In genomic region chr19:48446579-48446978, GRCh38 we compare ENCODE assay signal across 8 cellular contexts. TPM values are rescaled to one million over a fixed set of nuclear protein-coding genes. Genes with fewer than 3 reads are reported as not detected.
DNase-seq lines count a peak whose midpoint lies in the region; ATAC-seq and TF ChIP-seq lines count a peak whose summit lies in the region.

No MANE protein-coding gene starts in this region.

- no peak overlapping the region for H2BK15ac ChIP-seq in IMR-90 (ENCODE audit: low read depth, low read length)

- H3K56ac ChIP-seq in IMR-90 (ENCODE audit: extremely low read depth, insufficient read depth, low read length), result no peak overlapping the region

- H3K9me3 ChIP-seq in A673 (ENCODE audit: low read depth, low read length, poor library complexity, severe bottlenecking) (no peaks in the 10 kb centered on the region), IMR-90 (ENCODE audit: control insufficient read depth, insufficient read depth, low read length) (no peaks in the 10 kb centered on the region), muscle layer of colon (ENCODE audit: low read length) (no peaks in the 10 kb centered on the region)

- peak overlapping the region; percentile 89 for H3K27ac ChIP-seq in A673 (ENCODE audit: low read depth, low read length, poor library complexity, severe bottlenecking)
- H3K27ac ChIP-seq in IMR-90 (ENCODE audit: insufficient read depth, low read length), result peak overlapping the region; percentile 77; the same call in 1 of the 2 replicates
- no peak overlapping the region for H3K27ac ChIP-seq in muscle layer of colon (ENCODE audit: low read depth, low read length)

- H2BK120ac ChIP-seq in IMR-90 (ENCODE audit: low read depth, low read length), result no peak overlapping the region

- H2BK20ac ChIP-seq in IMR-90 (ENCODE audit: low read depth, low read length), result no peak overlapping the region

- in situ Hi-C loops in IMR-90 (cut with MboI; ENCODE audit: low sequenced_read_pairs), result no loop called here

- no CpG with 5 or more reads among the region's 7 CpGs for WGBS in IMR-90 (ENCODE audit: extremely low coverage in 2 of 2, insufficient read length in 1 of 2), 2 experiments

- H3K27me3 ChIP-seq in A673 (replicated peaks; ENCODE audit: insufficient read depth, low read depth, low read length, poor library complexity) (no peaks in the 10 kb centered on the region), IMR-90 (ENCODE audit: control insufficient read depth, insufficient read depth, low read length) (peaks cover 16% of the 10 kb centered on the region), muscle layer of colon (ENCODE audit: control insufficient read depth in 1 of 2, insufficient read depth in 2 of 2, low read length in 2 of 2) (peaks cover 15 to 20% of the 10 kb centered on the region in 2 donors)

- peak overlapping the region; percentile 12 to 94; a peak in 2 of 4 replicates for H4K8ac ChIP-seq in IMR-90 (ENCODE audit: low read depth in 2 of 2, low read length in 2 of 2)

- H2AFZ ChIP-seq in IMR-90 (replicated peaks; ENCODE audit: low read length, poor library complexity), result no peak overlapping the region

- 0 out of 2 replicates have a peak overlapping the region, but pooled peaks have one; percentile 14 for H3K23ac ChIP-seq in IMR-90 (ENCODE audit: low read depth, low read length)

- POLR2A ChIA-PET in A673 (lab: Charles Lee; ENCODE audit: low non-redundant PET) (no interaction called here), IMR-90 (lab: Charles Lee; ENCODE audit: unreplicated experiment) (no interaction called here)

- DNase-seq in A673 (ENCODE audit: low spot score) (no peak), IMR-90 (no peak), cardiac fibroblast (ENCODE audit: low read depth in 2 of 2) (no peak), SW 1271 (lab: John Stamatoyannopoulos, UW) (no peak), 8988T (no peak), LoVo (ENCODE audit: low spot score) (no peak), medulla oblongata (ENCODE audit: extremely low spot score) (no peak)

- H3K36me3 ChIP-seq in A673 (ENCODE audit: insufficient read depth, low read length, poor library complexity, severe bottlenecking) (peaks cover 48% of the 10 kb centered on the region), IMR-90 (ENCODE audit: control insufficient read depth, insufficient read depth, low read length) (peaks cover 21% of the 10 kb centered on the region), muscle layer of colon (ENCODE audit: insufficient read depth, low read length) (peaks cover 32% of the 10 kb centered on the region)

- TF ChIP-seq CTCF in A673 (conservative IDR thresholded peaks at IDR 0.05; ENCODE audit: low read depth, low read length) (no peak), IMR-90 (conservative IDR thresholded peaks at IDR 0.05; ENCODE audit: low read depth, low read length) (no peak), cardiac fibroblast (IDR thresholded peaks at IDR 0.05; ENCODE audit: low read depth, low read length) (no peak)

- H3K4ac ChIP-seq in IMR-90 (ENCODE audit: low read depth, low read length), result peak overlapping the region; percentile 58; the same call in 1 of the 2 replicates

- H3K18ac ChIP-seq in IMR-90 (ENCODE audit: low read depth, low read length), result no peak overlapping the region

- H4K20me1 ChIP-seq in IMR-90 (ENCODE audit: insufficient read depth, low read length), result no peaks in the 10 kb centered on the region

- BruUV-seq in A673 (replicated peaks; lab: Mats Ljungman, UMichigan) (no TSS peak), IMR-90 (replicated peaks; lab: Mats Ljungman, UMichigan) (TSS peak; percentile 63)

- H2BK5ac ChIP-seq in IMR-90 (ENCODE audit: low read depth, low read length, poor library complexity, severe bottlenecking), result no peak overlapping the region

- peak overlapping the region; percentile 94 for H3K4me3 ChIP-seq in A673 (ENCODE audit: low read depth, low read length, poor library complexity, severe bottlenecking)
- H3K4me3 ChIP-seq in IMR-90 (ENCODE audit: insufficient read depth, low read depth, low read length), result peak overlapping the region; percentile 53
- peak overlapping the region; percentile 85 to 99 for H3K4me3 ChIP-seq in cardiac fibroblast (replicated peaks in 1 of 2; ENCODE audit: low read depth in 2 of 2, low read length in 2 of 2)
- peak overlapping the region; percentile 76 to 97 for H3K4me3 ChIP-seq in muscle layer of colon (ENCODE audit: low read depth in 1 of 2, low read length in 2 of 2)

- H2AK9ac ChIP-seq in IMR-90 (replicated peaks; ENCODE audit: low read depth, low read length, poor library complexity), result peak overlapping the region; percentile 95

- H3K79me1 ChIP-seq in IMR-90 (ENCODE audit: low read depth in 1 of 2, low read length in 2 of 2), result peaks cover 7 to 24% of the 10 kb centered on the region in 2 experiments

- no peak for ATAC-seq in IMR-90 (ENCODE audit: low read depth)

- H2AK5ac ChIP-seq in IMR-90 (ENCODE audit: low read depth, low read length), result 0 out of 2 replicates have a peak overlapping the region, but pooled peaks have one; percentile 69

- CTCF ChIA-PET in A673 (lab: Charles Lee), result interaction anchor here (0.6 kb wide), 1 partner anchor 1098 kb away, joined by 4 read pairs; the partner anchor contains the start of gene DHX34
- CTCF ChIA-PET in IMR-90 (lab: Yijun Ruan, JAX), result interaction anchor here (0.6 kb wide), 1 partner anchor 58 kb away, joined by 5 read pairs; no protein-coding TSS in a partner anchor

- H3K4me1 ChIP-seq in A673 (ENCODE audit: insufficient read depth, low read length, poor library complexity, severe bottlenecking) (peaks cover 13% of the 10 kb centered on the region), IMR-90 (ENCODE audit: control insufficient read depth, insufficient read depth, low read length) (peaks cover 8% of the 10 kb centered on the region), muscle layer of colon (ENCODE audit: insufficient read depth, low read length) (peaks cover 20% of the 10 kb centered on the region)

- H4K5ac ChIP-seq in IMR-90 (ENCODE audit: low read depth, low read length), result 0 out of 2 replicates have a peak overlapping the region, but pooled peaks have one; percentile 15

- H3K9ac ChIP-seq in IMR-90 (ENCODE audit: low read depth, low read length) (peak overlapping the region; percentile 69), muscle layer of colon (ENCODE audit: low read length) (peak overlapping the region; percentile 73)

- intact Hi-C loops in A673 (cut with micrococcal nuclease; ENCODE audit: unreplicated experiment), result loop anchor here (5.0 kb wide), 1 partner anchor 54 kb away; the partner anchor contains the start of genes GRIN2D and KDELR1
- intact Hi-C loops in IMR-90 (cut with micrococcal nuclease), result no loop called here

- no peak overlapping the region for H3K14ac ChIP-seq in IMR-90 (replicated peaks; ENCODE audit: low read depth, low read length)

- dilution Hi-C loops in IMR-90 (cut with HindIII; ENCODE audit: low sequenced_read_pairs, unreplicated experiment), result no loop called here

- no peak overlapping the region for H4K91ac ChIP-seq in IMR-90 (ENCODE audit: insufficient read depth, low read depth, low read length)

- TF ChIP-seq RAD21 in IMR-90 (IDR thresholded peaks at IDR 0.05; ENCODE audit: low read length), result no peak

- no peak for TF ChIP-seq POLR2A in IMR-90 (IDR thresholded peaks at IDR 0.05; ENCODE audit: low read depth, low read length)

- H3K4me2 ChIP-seq in IMR-90 (ENCODE audit: low read depth, low read length), result peak overlapping the region; percentile 93

- peaks cover 4% of the 10 kb centered on the region for H3K9me1 ChIP-seq in IMR-90 (ENCODE audit: insufficient read depth, low read length)

TF ChIP-seq in IMR-90, 13 proteins besides CTCF, POLR2A, EP300 and RAD21:
- no peak for TF ChIP-seq MAZ (IDR thresholded peaks at IDR 0.05; ENCODE audit: borderline replicate concordance, low read depth, low read length)

RNA-seq across cellular contexts. Expression of gene GRWD1, which starts 0.8 kb away (rescaled TPM):
- 86.4 and 109 TPM in 2 replicates for total RNA-seq in A673 (2021)
- 22.0 and 32.5 TPM in 2 replicates for total RNA-seq in IMR-90 (2012; rRNA removed)
- polyA plus RNA-seq in IMR-90 (2012; rRNA removed), result 22.5 and 25.2 TPM in 2 replicates
- polyA plus RNA-seq in IMR-90 (2012; cell fraction: cytosol; rRNA removed), result 20.0 and 42.6 TPM in 2 replicates
- polyA plus RNA-seq in IMR-90 (2012; cell fraction: nucleus; rRNA removed; ENCODE audit: low replicate concordance), result 13.1 and 26.6 TPM in 2 replicates

RNA-seq across cellular contexts. Expression of gene KCNJ14, which starts 8.8 kb away (rescaled TPM):
- 6.5 and 7.0 TPM in 2 replicates for total RNA-seq in A673 (2021)
- total RNA-seq in IMR-90 (2012; rRNA removed), result under 0.01 and 0.18 TPM in 2 replicates
- 0.34 and 0.39 TPM in 2 replicates for polyA plus RNA-seq in IMR-90 (2012; rRNA removed)
- 0.11 and 0.29 TPM in 2 replicates for polyA plus RNA-seq in IMR-90 (2012; cell fraction: cytosol; rRNA removed)
- polyA plus RNA-seq in IMR-90 (2012; cell fraction: nucleus; rRNA removed; ENCODE audit: low replicate concordance), result 2.0 and 4.1 TPM in 2 replicates

RNA-seq across cellular contexts. Expression of gene CYTH2, which starts 22.6 kb away (rescaled TPM):
- 120 and 125 TPM in 2 replicates for total RNA-seq in A673 (2021)
- total RNA-seq in IMR-90 (2012; rRNA removed), result 35.8 and 38.3 TPM in 2 replicates
- 56.1 and 62.0 TPM in 2 replicates for polyA plus RNA-seq in IMR-90 (2012; rRNA removed)
- 49.6 and 59.9 TPM in 2 replicates for polyA plus RNA-seq in IMR-90 (2012; cell fraction: cytosol; rRNA removed)
- 149 and 158 TPM in 2 replicates for polyA plus RNA-seq in IMR-90 (2012; cell fraction: nucleus; rRNA removed; ENCODE audit: low replicate concordance)

RNA-seq across cellular contexts. Expression of gene GRIN2D, which starts 53.1 kb away (rescaled TPM):
- total RNA-seq in A673 (2021), result 10.4 and 11.4 TPM in 2 replicates
- total RNA-seq in IMR-90 (2012; rRNA removed), result under 0.01 TPM in 2 replicates
- polyA plus RNA-seq in IMR-90 (2012; rRNA removed), result 0.23 and 0.24 TPM in 2 replicates
- 0.16 and 0.30 TPM in 2 replicates for polyA plus RNA-seq in IMR-90 (2012; cell fraction: cytosol; rRNA removed)
- 0.30 and 0.69 TPM in 2 replicates for polyA plus RNA-seq in IMR-90 (2012; cell fraction: nucleus; rRNA removed; ENCODE audit: low replicate concordance)

RNA-seq across cellular contexts. Expression of gene KDELR1, which starts 55.2 kb away (rescaled TPM):
- total RNA-seq in A673 (2021) (197 and 200 TPM in 2 replicates), IMR-90 (2012; rRNA removed) (57.8 and 58.8 TPM in 2 replicates)
- 171 and 180 TPM in 2 replicates for polyA plus RNA-seq in IMR-90 (2012; rRNA removed)
- 156 and 249 TPM in 2 replicates for polyA plus RNA-seq in IMR-90 (2012; cell fraction: cytosol; rRNA removed)
- polyA plus RNA-seq in IMR-90 (2012; cell fraction: nucleus; rRNA removed; ENCODE audit: low replicate concordance), result 112 and 118 TPM in 2 replicates
